8 cellular contexts compared by ENCODE assay signal in genomic region chr18:54357660-54358494, GRCh38. TPM values are rescaled to one million over a fixed set of nuclear protein-coding genes. Genes with fewer than 3 reads are reported as not detected.
DNase-seq lines count a peak whose midpoint lies in the region; ATAC-seq and TF ChIP-seq lines count a peak whose summit lies in the region.

Gene C18orf54, plus strand, starts transcription at chr18:54357906. Its CDS starts 2,667 bp downstream, at chr18:54360573.
A gene with protein sequence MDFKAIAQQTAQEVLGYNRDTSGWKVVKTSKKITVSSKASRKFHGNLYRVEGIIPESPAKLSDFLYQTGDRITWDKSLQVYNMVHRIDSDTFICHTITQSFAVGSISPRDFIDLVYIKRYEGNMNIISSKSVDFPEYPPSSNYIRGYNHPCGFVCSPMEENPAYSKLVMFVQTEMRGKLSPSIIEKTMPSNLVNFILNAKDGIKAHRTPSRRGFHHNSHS (minus strand): TSS chr18:54357858. CDS start chr18:54354573, 3,285 bp downstream.

- peak within 1 kb of the TSS; percentile 93 to 99 (median 97) for H3K4me3 Mint-ChIP-seq in naive thymus-derived CD4-positive, alpha-beta T cell
- H3K4me3 Mint-ChIP-seq in stimulated activated memory B cell treated with anti-CD40 and anti-IgM and Interleukin-4, amounts not matched to agents 10 μg/mL and 1 μg/mL and 100 μg/mL, for 72 hours, result peak within 1 kb of the TSS; percentile 96

- H3K9me2 ChIP-seq in DOHH2 (replicated peaks; ENCODE audit: control insufficient read depth, low read length) (no peaks in the 10 kb centered on the region), PC-9 (ENCODE audit: insufficient read depth) (no peaks in the 10 kb centered on the region)

- peak; percentile 94 for ATAC-seq in GM21737 (IDR thresholded peaks at IDR 0.05; ENCODE audit: unreplicated experiment)
- ATAC-seq in naive thymus-derived CD4-positive, alpha-beta T cell, result peak; percentile 96
- ATAC-seq in stimulated activated memory B cell treated with anti-CD40 and anti-IgM and Interleukin-4, amounts not matched to agents 10 μg/mL and 1 μg/mL and 100 μg/mL, for 72 hours, result peak; percentile 98

- peaks cover 0 to 12% (median 5%) of the 10 kb centered on the region in 5 donors for H3K27me3 Mint-ChIP-seq in naive thymus-derived CD4-positive, alpha-beta T cell
- no peaks in the 10 kb centered on the region for H3K27me3 Mint-ChIP-seq in stimulated activated memory B cell treated with anti-CD40 and anti-IgM and Interleukin-4, amounts not matched to agents 10 μg/mL and 1 μg/mL and 100 μg/mL, for 72 hours

- no peaks in the 10 kb centered on the region for H3K9me3 ChIP-seq in DOHH2 (ENCODE audit: control insufficient read depth, insufficient read depth, low read length)
- H3K9me3 ChIP-seq in PC-9 (ENCODE audit: insufficient read depth, low read depth), result no peaks in the 10 kb centered on the region
- H3K9me3 ChIP-seq in naive thymus-derived CD4-positive, alpha-beta T cell (ENCODE audit: control insufficient read depth in 2 of 3, low read length in 3 of 3), result no peaks in the 10 kb centered on the region

- H3K4me2 ChIP-seq in DOHH2 (ENCODE audit: low read length) (peak within 1 kb of the TSS; percentile 86), PC-9 (peak within 1 kb of the TSS; percentile 91)

- POLR2A ChIA-PET in PC-9 (lab: Charles Lee; ENCODE audit: unreplicated experiment), result no interaction called here
- POLR2A ChIA-PET in naive thymus-derived CD4-positive, alpha-beta T cell (lab: Charles Lee), result interaction anchor here (0.8 to 2.1 kb wide), 3 partner anchors 88 to 135 kb away, joined by 4 to 7 read pairs (median 5); partner anchors contain the start of genes MBD2 and POLI

- peaks cover 6 to 32% (median 21%) of the 10 kb centered on the region in 7 donors for H3K4me1 Mint-ChIP-seq in naive thymus-derived CD4-positive, alpha-beta T cell
- peaks cover 15% of the 10 kb centered on the region for H3K4me1 Mint-ChIP-seq in stimulated activated memory B cell treated with anti-CD40 and anti-IgM and Interleukin-4, amounts not matched to agents 10 μg/mL and 1 μg/mL and 100 μg/mL, for 72 hours

- peaks cover 0 to 8% (median 3%) of the 10 kb centered on the region in 5 donors for H3K36me3 Mint-ChIP-seq in naive thymus-derived CD4-positive, alpha-beta T cell
- H3K36me3 Mint-ChIP-seq in stimulated activated memory B cell treated with anti-CD40 and anti-IgM and Interleukin-4, amounts not matched to agents 10 μg/mL and 1 μg/mL and 100 μg/mL, for 72 hours, result peaks cover 11% of the 10 kb centered on the region

- intact Hi-C loops in PC-9 (cut with micrococcal nuclease; ENCODE audit: unreplicated experiment), result loop anchor here (2.0 to 10.0 kb wide), 2 partner anchors 83 to 133 kb away; partner anchors contain the start of gene MBD2
- intact Hi-C loops in naive thymus-derived CD4-positive, alpha-beta T cell (cut with micrococcal nuclease), result loop anchor here (1.0 to 10.0 kb wide), 10 partner anchors 17 to 1233 kb away; partner anchors contain the start of genes MBD2 (in 2 of the 2), POLI (in 2 of the 2), RAB27B (in 1 of the 2) and TCF4 (in 1 of the 2)

- H3K27me3 ChIP-seq in DOHH2 (ENCODE audit: control insufficient read depth, low read length) (no peaks in the 10 kb centered on the region), PC-9 (ENCODE audit: insufficient read depth, low read depth) (no peaks in the 10 kb centered on the region)
- no peaks in the 10 kb centered on the region for H3K27me3 ChIP-seq in naive thymus-derived CD4-positive, alpha-beta T cell (ENCODE audit: control insufficient read depth in 2 of 2, insufficient read depth in 2 of 2, low read length in 2 of 2)

- H3K27ac ChIP-seq in DOHH2 (ENCODE audit: low read depth, low read length) (peak within 1 kb of the TSS; percentile 65), PC-9 (peak within 1 kb of the TSS; percentile 18; the same call in 1 of the 2 replicates)
- peak within 1 kb of the TSS; percentile 60 for H3K27ac ChIP-seq in naive thymus-derived CD4-positive, alpha-beta T cell (ENCODE audit: low read depth, low read length)

- H3F3A ChIP-seq in DOHH2 (ENCODE audit: control insufficient read depth, insufficient read depth) (no peaks in the 10 kb centered on the region), PC-9 (ENCODE audit: insufficient read depth, low read depth) (no peaks in the 10 kb centered on the region)

- no peaks in the 10 kb centered on the region for H4K20me1 ChIP-seq in DOHH2 (ENCODE audit: control insufficient read depth, insufficient read depth, low read depth, low read length)
- no peaks in the 10 kb centered on the region for H4K20me1 ChIP-seq in PC-9 (ENCODE audit: insufficient read depth)

- peaks cover 0 to 1% (median 0%) of the 10 kb centered on the region in 11 donors for H3K9me3 Mint-ChIP-seq in naive thymus-derived CD4-positive, alpha-beta T cell
- no peaks in the 10 kb centered on the region for H3K9me3 Mint-ChIP-seq in stimulated activated memory B cell treated with anti-CD40 and anti-IgM and Interleukin-4, amounts not matched to agents 10 μg/mL and 1 μg/mL and 100 μg/mL, for 72 hours

- H3K36me3 ChIP-seq in DOHH2 (ENCODE audit: control insufficient read depth, low read length) (peaks cover 40% of the 10 kb centered on the region), PC-9 (ENCODE audit: low read depth) (no peaks in the 10 kb centered on the region; the same call in 1 of the 2 replicates)
- no peaks in the 10 kb centered on the region for H3K36me3 ChIP-seq in naive thymus-derived CD4-positive, alpha-beta T cell (ENCODE audit: control insufficient read depth in 2 of 3, insufficient read depth in 3 of 3, low read length in 3 of 3)

- peaks cover 25% of the 10 kb centered on the region for H3K79me2 ChIP-seq in DOHH2 (ENCODE audit: control insufficient read depth, low read length)
- H3K79me2 ChIP-seq in PC-9 (ENCODE audit: low read depth), result peaks cover 6% of the 10 kb centered on the region; the same call in 1 of the 2 replicates

- BruUV-seq in PC-9 (replicated peaks; lab: Mats Ljungman, UMichigan), result no TSS peak

- H2AFZ ChIP-seq in PC-9, result peak within 1 kb of the TSS; percentile 97

- CTCF ChIA-PET in PC-9 (lab: Charles Lee), result interaction anchor here (0.6 to 0.8 kb wide), 2 partner anchors 135 to 674 kb away, joined by 3 to 4 read pairs; no protein-coding TSS in a partner anchor
- CTCF ChIA-PET in naive thymus-derived CD4-positive, alpha-beta T cell (lab: Charles Lee), result interaction anchor here (0.7 to 1.3 kb wide), 4 partner anchors 17 to 159 kb away, joined by 3 read pairs; no protein-coding TSS in a partner anchor

- H3K4me1 ChIP-seq in DOHH2 (ENCODE audit: control insufficient read depth, low read length) (peaks cover 21% of the 10 kb centered on the region), PC-9 (replicated peaks; ENCODE audit: insufficient read depth) (peaks cover 13% of the 10 kb centered on the region)
- H3K4me1 ChIP-seq in naive thymus-derived CD4-positive, alpha-beta T cell (ENCODE audit: control insufficient read depth in 2 of 2, insufficient read depth in 2 of 2, low read length in 2 of 2), result peaks cover 4 to 7% of the 10 kb centered on the region in 2 donors

- peak; percentile 51 for DNase-seq in KG1 (lab: John Stamatoyannopoulos, UW)
- peak; percentile 76 to 78 for DNase-seq in PC-9
- peak; percentile 88 to 91 for DNase-seq in activated T-cell treated with anti-CD3 and anti-CD28 coated beads, Interleukin-2, amount 50 U/mL, for 48 hours
- DNase-seq in fibroblast of gingiva (ENCODE audit: low read depth), result peak; percentile 89
- DNase-seq in naive thymus-derived CD4-positive, alpha-beta T cell, result peak; percentile 82 to 93 (median 91)

- H3K27ac Mint-ChIP-seq in naive thymus-derived CD4-positive, alpha-beta T cell, result peak within 1 kb of the TSS; percentile 74 to 99 (median 91)
- H3K27ac Mint-ChIP-seq in stimulated activated memory B cell treated with anti-CD40 and anti-IgM and Interleukin-4, amounts not matched to agents 10 μg/mL and 1 μg/mL and 100 μg/mL, for 72 hours, result peak within 1 kb of the TSS; percentile 90

- H3K4me3 ChIP-seq in DOHH2 (ENCODE audit: low read length) (peak within 1 kb of the TSS; percentile 81), PC-9 (peak within 1 kb of the TSS; percentile 93)
- H3K4me3 ChIP-seq in naive thymus-derived CD4-positive, alpha-beta T cell (ENCODE audit: low read length), result peak within 1 kb of the TSS; percentile 88

- TF ChIP-seq CTCF in DOHH2 (IDR thresholded peaks at IDR 0.05; ENCODE audit: low read depth, low read length, poor library complexity, severe bottlenecking), result peak; percentile 80
- peak; percentile 53; the same call in 1 of the 2 replicates for TF ChIP-seq CTCF in PC-9 (conservative IDR thresholded peaks at IDR 0.05)

RNA-seq across cellular contexts. Expression of gene C18orf54, which starts in this region (rescaled TPM):
- 6.7 and 7.6 TPM in 2 replicates for total RNA-seq in PC-9 (2021)
- total RNA-seq in naive thymus-derived CD4-positive, alpha-beta T cell, result 1 to 10 TPM in 3 of 5 experiments, under 1 TPM in 2; 0.77 to 8.3 (median 3.6) TPM
- under 1 TPM; 0.44 to 0.45 TPM for polyA plus RNA-seq in naive thymus-derived CD4-positive, alpha-beta T cell

RNA-seq across cellular contexts. Expression of the second gene that starts in this region (rescaled TPM):
- not detected in 2 replicates for total RNA-seq in PC-9 (2021)
- total RNA-seq in naive thymus-derived CD4-positive, alpha-beta T cell, result not detected
- polyA plus RNA-seq in naive thymus-derived CD4-positive, alpha-beta T cell, result under 1 TPM in 1 of 2 donors, not detected in 1; 0.31 TPM

Comparison
In these comparisons a context has a peak if more than half of its experiments do, and no peak if none do; other contexts are left out.
1. Peak in every context shown above with its lines: DNase-seq, ATAC-seq, H3K4me3 ChIP-seq and H3K27ac ChIP-seq.